ENCODE assay signal across 8 cellular contexts in genomic region chr16:50666658-50667496, GRCh38. TPM values are rescaled to one million over a fixed set of nuclear protein-coding genes. Genes with fewer than 3 reads are reported as not detected.
DNase-seq lines count a peak whose midpoint lies in the region; ATAC-seq and TF ChIP-seq lines count a peak whose summit lies in the region.

No MANE protein-coding gene starts in this region.

- H3K27me3 ChIP-seq in GM06990 (replicated peaks; ENCODE audit: control insufficient read depth, insufficient read depth, low read length): no peaks in the 10 kb centered on the region

- peaks cover 4% of the 10 kb centered on the region for H3K36me3 ChIP-seq in GM06990 (ENCODE audit: control insufficient read depth, insufficient read depth, low read length)

- peaks cover 42% of the 10 kb centered on the region for H3K4me1 Mint-ChIP-seq in activated T-cell treated with anti-CD3 and anti-CD28 coated beads, Interleukin-2, amount 50 U/mL, for 4 hours (ENCODE audit: low read depth)

- TF ChIP-seq CTCF in GM06990 (IDR thresholded peaks at IDR 0.05; ENCODE audit: insufficient read depth, low read length, poor library complexity, severe bottlenecking): no peak

- H3K27me3 Mint-ChIP-seq in activated T-cell treated with anti-CD3 and anti-CD28 coated beads, Interleukin-2, amount 50 U/mL, for 4 hours (ENCODE audit: low read depth): no peaks in the 10 kb centered on the region

- no peak overlapping the region for H3K4me3 ChIP-seq in GM06990 (replicated peaks; ENCODE audit: low read depth, low read length)

- DNase-seq in GM06990 (ENCODE audit: extremely low read depth, insufficient read length): peak; percentile 58
- DNase-seq in activated T-cell treated with anti-CD3 and anti-CD28 coated beads, Interleukin-2, amount 50 U/mL, for 4 hours: peak; percentile 36
- DNase-seq in stimulated activated CD8-positive, alpha-beta memory T cell treated with anti-CD3 and anti-CD28 coated beads, Interleukin-12 subunit alpha, Interleukin-12 subunit beta, amount 100 ng/mL, for 4 hours (ENCODE audit: low read depth): peak; percentile 24
- no peak for DNase-seq in NCI-H2227 treated with DMSO at 0.1 percent for 48 hours (lab: John Stamatoyannopoulos, UW)
- DNase-seq in mucosa of gallbladder (ENCODE audit: low spot score): no peak
- no peak for DNase-seq in NCI-H2029 treated with DMSO at 0.1 percent for 48 hours (lab: John Stamatoyannopoulos, UW)

- ATAC-seq in GM21447 (IDR thresholded peaks at IDR 0.05; ENCODE audit: unreplicated experiment) (peak; percentile 89), HG03575 (IDR thresholded peaks at IDR 0.05; ENCODE audit: extremely low read depth, insufficient number of reproducible peaks, low FRiP score, unreplicated experiment) (peak; percentile 72)
- peak; percentile 80 to 89 for ATAC-seq in activated T-cell treated with anti-CD3 and anti-CD28 coated beads, Interleukin-2, amount 50 U/mL, for 4 hours

- peaks cover 24% of the 10 kb centered on the region for H3K36me3 Mint-ChIP-seq in activated T-cell treated with anti-CD3 and anti-CD28 coated beads, Interleukin-2, amount 50 U/mL, for 4 hours (ENCODE audit: insufficient read depth)

- peak overlapping the region; percentile 76 for H3K4me3 Mint-ChIP-seq in activated T-cell treated with anti-CD3 and anti-CD28 coated beads, Interleukin-2, amount 50 U/mL, for 4 hours

- peaks cover 10% of the 10 kb centered on the region for H3K9me3 Mint-ChIP-seq in activated T-cell treated with anti-CD3 and anti-CD28 coated beads, Interleukin-2, amount 50 U/mL, for 4 hours

RNA-seq across cellular contexts. Expression of gene SNX20, which starts 14.2 kb away (rescaled TPM):
- 10 to 100 TPM; 16.3 to 25.7 (median 16.6) TPM for total RNA-seq in activated T-cell treated with anti-CD3 and anti-CD28 coated beads, Interleukin-2, amount 50 U/mL, for 4 hours
- total RNA-seq in mucosa of gallbladder: 4.2 TPM

RNA-seq across cellular contexts. Expression of gene NOD2, which starts 26.5 kb away (rescaled TPM):
- total RNA-seq in activated T-cell treated with anti-CD3 and anti-CD28 coated beads, Interleukin-2, amount 50 U/mL, for 4 hours: 1 to 10 TPM; 2.9 to 6.2 (median 3.9) TPM
- total RNA-seq in mucosa of gallbladder: 1.5 TPM

Comparison
In these comparisons a context has a peak if more than half of its experiments do, and no peak if none do; other contexts are left out.
1. DNase-seq: peak in GM06990 (single experiment), activated T-cell treated with anti-CD3 and anti-CD28 coated beads, Interleukin-2, amount 50 U/mL, for 4 hours (single experiment) and stimulated activated CD8-positive, alpha-beta memory T cell treated with anti-CD3 and anti-CD28 coated beads, Interleukin-12 subunit alpha, Interleukin-12 subunit beta, amount 100 ng/mL, for 4 hours (single experiment); none in NCI-H2227 treated with DMSO at 0.1 percent for 48 hours (single experiment), mucosa of gallbladder (single experiment) and NCI-H2029 treated with DMSO at 0.1 percent for 48 hours (single experiment).
2. Peak in every context shown above with its lines, with median percentiles within 50 percentile points of each other: ATAC-seq.